In the genomic region with DNA sequence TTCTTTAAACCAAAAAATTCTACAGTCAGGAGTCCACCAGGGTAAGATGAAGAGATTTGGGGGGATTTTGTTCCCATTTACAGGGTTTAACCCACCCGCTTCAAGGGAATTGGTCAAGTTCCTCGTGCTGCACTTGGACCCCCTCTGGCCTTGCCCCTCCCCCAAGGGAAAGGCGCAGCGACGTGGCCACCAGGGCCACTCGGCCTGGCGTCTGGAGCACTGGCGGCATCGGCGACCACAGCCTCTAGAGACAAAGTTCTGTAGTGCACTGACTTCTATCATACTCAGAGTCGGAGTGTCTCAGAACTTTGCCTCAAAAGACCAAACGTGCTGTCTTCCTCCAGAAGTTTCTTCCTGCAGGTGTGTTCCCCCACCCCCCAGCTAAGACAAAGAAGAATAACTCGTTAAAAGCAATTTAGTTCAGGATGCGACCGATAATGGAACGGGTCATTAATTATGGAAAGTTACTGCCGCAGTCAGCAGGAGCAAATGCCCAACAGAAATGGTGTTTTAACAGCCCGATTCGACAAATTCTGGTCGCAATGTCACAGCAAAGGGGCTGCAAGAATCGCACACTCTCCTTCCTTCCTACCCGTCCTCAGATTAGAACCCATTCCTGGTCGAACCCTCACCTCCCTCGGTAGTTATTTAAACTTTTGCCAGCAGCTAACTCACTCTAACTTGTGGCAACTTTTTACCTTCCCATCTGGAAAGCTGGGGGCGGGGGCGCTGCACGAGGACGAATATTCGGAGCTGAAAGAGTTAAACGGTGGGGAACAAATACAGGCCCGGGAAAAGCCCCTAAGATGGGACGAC, we compare ENCODE assay signal across 8 cellular contexts.
DNase-seq lines count a peak whose midpoint lies in the region; ATAC-seq, FAIRE-seq and TF ChIP-seq lines count a peak whose summit lies in the region.

No MANE protein-coding gene starts in this region.

- H3K4me3 Mint-ChIP-seq in activated CD4-positive, alpha-beta memory T cell treated with anti-CD3 and anti-CD28 coated beads for 36 hours = peak overlapping the region; percentile 73
- H3K4me3 Mint-ChIP-seq in stimulated activated naive B cell treated with anti-CD40 and anti-IgM and Interleukin-4, amounts not matched to agents 10 μg/mL and 1 μg/mL and 100 μg/mL, for 72 hours = peak overlapping the region; percentile 81 to 92

- TF ChIP-seq POLR2A in H54 (IDR thresholded peaks at IDR 0.05; ENCODE audit: low read depth, low read length) = no peak

- H3K9me3 Mint-ChIP-seq in activated CD4-positive, alpha-beta memory T cell treated with anti-CD3 and anti-CD28 coated beads for 36 hours = no peaks in the 10 kb centered on the region
- H3K9me3 Mint-ChIP-seq in stimulated activated naive B cell treated with anti-CD40 and anti-IgM and Interleukin-4, amounts not matched to agents 10 μg/mL and 1 μg/mL and 100 μg/mL, for 72 hours = no peaks in the 10 kb centered on the region

- peaks cover 68% of the 10 kb centered on the region for H3K27me3 ChIP-seq in ACC112 (ENCODE audit: insufficient read depth, low read length)

- peaks cover 4% of the 10 kb centered on the region for H3K27me3 Mint-ChIP-seq in activated CD4-positive, alpha-beta memory T cell treated with anti-CD3 and anti-CD28 coated beads for 36 hours
- H3K27me3 Mint-ChIP-seq in stimulated activated naive B cell treated with anti-CD40 and anti-IgM and Interleukin-4, amounts not matched to agents 10 μg/mL and 1 μg/mL and 100 μg/mL, for 72 hours = peaks cover 51 to 55% of the 10 kb centered on the region in 2 donors

- peak; percentile 82 for FAIRE-seq in GM19239 (lab: Jason Lieb, UNC)
- FAIRE-seq in H54 (lab: Jason Lieb, UNC) = no peak

- no peak overlapping the region for H2AFZ ChIP-seq in ACC112 (ENCODE audit: low read length, unreplicated experiment)

- peak overlapping the region; percentile 73 for H3K4me3 ChIP-seq in ACC112 (ENCODE audit: low read depth, low read length)
- H3K4me3 ChIP-seq in iPS-11a (ENCODE audit: low read depth, low read length) = peak overlapping the region; percentile 78

- H3K79me2 ChIP-seq in ACC112 (ENCODE audit: control insufficient read depth, insufficient read depth, low read length, unreplicated experiment) = no peaks in the 10 kb centered on the region

- peaks cover 11% of the 10 kb centered on the region for H3K4me1 Mint-ChIP-seq in activated CD4-positive, alpha-beta memory T cell treated with anti-CD3 and anti-CD28 coated beads for 36 hours (ENCODE audit: low read depth)
- H3K4me1 Mint-ChIP-seq in stimulated activated naive B cell treated with anti-CD40 and anti-IgM and Interleukin-4, amounts not matched to agents 10 μg/mL and 1 μg/mL and 100 μg/mL, for 72 hours = peaks cover 10 to 31% of the 10 kb centered on the region in 2 donors

- no peak overlapping the region for H3K27ac Mint-ChIP-seq in activated CD4-positive, alpha-beta memory T cell treated with anti-CD3 and anti-CD28 coated beads for 36 hours
- H3K27ac Mint-ChIP-seq in stimulated activated naive B cell treated with anti-CD40 and anti-IgM and Interleukin-4, amounts not matched to agents 10 μg/mL and 1 μg/mL and 100 μg/mL, for 72 hours = peak overlapping the region; percentile 66

- peak in 1 of 2 donors; percentile 38 for ATAC-seq in stimulated activated naive B cell treated with anti-CD40 and anti-IgM and Interleukin-4, amounts not matched to agents 10 μg/mL and 1 μg/mL and 100 μg/mL, for 72 hours (replicated peaks)

- H3K27ac ChIP-seq in ACC112 (ENCODE audit: low read depth, low read length) = no peak overlapping the region

- intact Hi-C loops in activated CD4-positive, alpha-beta memory T cell treated with anti-CD3 and anti-CD28 coated beads for 36 hours (cut with micrococcal nuclease) = loop anchor here (5.0 kb wide), 1 partner anchor 342 kb away; the partner anchor contains the start of gene SNX10

- DNase-seq in GM19239 (ENCODE audit: insufficient read length, low spot score) (peak; percentile 17), H54 (ENCODE audit: insufficient read length, low spot score) (no peak), Ammon's horn (ENCODE audit: low spot score) (no peak)
- no peak for DNase-seq in activated CD4-positive, alpha-beta memory T cell treated with anti-CD3 and anti-CD28 coated beads for 36 hours
- DNase-seq in stimulated activated naive B cell treated with anti-CD40 and anti-IgM and Interleukin-4, amounts not matched to agents 10 μg/mL and 1 μg/mL and 100 μg/mL, for 72 hours = no peak
- no peak for DNase-seq in central memory CD4-positive, alpha-beta T cell

- H3K4me1 ChIP-seq in ACC112 (ENCODE audit: control insufficient read depth, insufficient read depth, low read length, unreplicated experiment) = no peaks in the 10 kb centered on the region

- CTCF ChIA-PET in activated CD4-positive, alpha-beta memory T cell treated with anti-CD3 and anti-CD28 coated beads for 36 hours (lab: Charles Lee) = interaction anchor here (1.0 kb wide), 2 partner anchors 18 to 58 kb away, joined by 4 read pairs; no protein-coding TSS in a partner anchor

- no peaks in the 10 kb centered on the region for H3K36me3 Mint-ChIP-seq in activated CD4-positive, alpha-beta memory T cell treated with anti-CD3 and anti-CD28 coated beads for 36 hours
- no peaks in the 10 kb centered on the region for H3K36me3 Mint-ChIP-seq in stimulated activated naive B cell treated with anti-CD40 and anti-IgM and Interleukin-4, amounts not matched to agents 10 μg/mL and 1 μg/mL and 100 μg/mL, for 72 hours

- no peaks in the 10 kb centered on the region for H3K36me3 ChIP-seq in ACC112 (ENCODE audit: insufficient read depth, low read length)

- POLR2A ChIA-PET in activated CD4-positive, alpha-beta memory T cell treated with anti-CD3 and anti-CD28 coated beads for 36 hours (lab: Charles Lee) = no interaction called here
